In genomic region chr4:54545663-54546424, GRCh38 we compare ENCODE assay signal across 17 cellular contexts.
"Had no signal": no experiment of that assay in that cellular context is flagged by ENCODE, and none has a peak within 500 bp of the region (broad histone marks: within the 10 kb centered on the region; RNA-seq: fewer than 3 reads in every experiment).

No MANE protein-coding gene starts in this region.

- H3K4me3 Mint-ChIP-seq: activated CD4-positive, alpha-beta T cell treated with anti-CD3 and anti-CD28 coated beads for 36 hours; activated CD8-positive, alpha-beta T cell treated with anti-CD3 and anti-CD28 coated beads, Interleukin-2, amount 10 ng/mL, durations not matched to agents 7 days and 5 days; activated T-cell treated with anti-CD3 and anti-CD28 coated beads, Interleukin-2, amount 50 U/mL, for 72 hours; central memory CD8-positive, alpha-beta T cell; naive B cell; stimulated activated naive CD8-positive, alpha-beta T cell treated with anti-CD3 and anti-CD28 coated beads, Interleukin-15, Interleukin-2, amounts not matched to agents 100 ng/mL and 50 ng/mL, for 24 hours; T-helper 17 cell; type B pancreatic cell had no signal

- H3K36me3 ChIP-seq: ovary, right lobe of liver had no signal

- H3K4me1 Mint-ChIP-seq: central memory CD8-positive, alpha-beta T cell; T-helper 17 cell had no signal

- DNase-seq: activated CD4-positive, alpha-beta T cell treated with anti-CD3 and anti-CD28 coated beads for 36 hours; activated CD8-positive, alpha-beta memory T cell treated with anti-CD3 and anti-CD28 coated beads, Interleukin-2, amount 50 U/mL, for 4 hours; activated CD8-positive, alpha-beta T cell treated with anti-CD3 and anti-CD28 coated beads, Interleukin-2, amount 10 ng/mL, durations not matched to agents 7 days and 5 days; activated gamma-delta T cell; activated T-cell treated with anti-CD3 and anti-CD28 coated beads, Interleukin-2, amount 50 U/mL, for 72 hours; amniotic stem cell; effector CD4-positive, alpha-beta T cell; naive B cell; right lobe of liver; T-helper 17 cell had no signal

- H3K27ac Mint-ChIP-seq: activated CD4-positive, alpha-beta T cell treated with anti-CD3 and anti-CD28 coated beads for 36 hours; activated CD8-positive, alpha-beta T cell treated with anti-CD3 and anti-CD28 coated beads, Interleukin-2, amount 10 ng/mL, durations not matched to agents 7 days and 5 days; activated naive CD4-positive, alpha-beta T cell treated with anti-CD3 and anti-CD28 coated beads, Interleukin-2, amount 50 U/mL, for 72 hours; activated T-cell treated with anti-CD3 and anti-CD28 coated beads, Interleukin-2, amount 50 U/mL, for 72 hours; naive B cell; stimulated activated naive CD8-positive, alpha-beta T cell treated with anti-CD3 and anti-CD28 coated beads, Interleukin-15, Interleukin-2, amounts not matched to agents 100 ng/mL and 50 ng/mL, for 24 hours; T-helper 17 cell; type B pancreatic cell had no signal

- H3K36me3 Mint-ChIP-seq: activated naive CD4-positive, alpha-beta T cell treated with anti-CD3 and anti-CD28 coated beads, Interleukin-2, amount 50 U/mL, for 72 hours; naive B cell; type B pancreatic cell had no signal

- H3K9me3 Mint-ChIP-seq: activated naive CD4-positive, alpha-beta T cell treated with anti-CD3 and anti-CD28 coated beads, Interleukin-2, amount 50 U/mL, for 72 hours; activated T-cell treated with anti-CD3 and anti-CD28 coated beads, Interleukin-2, amount 50 U/mL, for 72 hours; stimulated activated naive CD8-positive, alpha-beta T cell treated with anti-CD3 and anti-CD28 coated beads, Interleukin-15, Interleukin-2, amounts not matched to agents 100 ng/mL and 50 ng/mL, for 24 hours; type B pancreatic cell had no signal

- H3K4me3 ChIP-seq: coronary artery, lung, ovary, right lobe of liver had no signal

- ATAC-seq: activated CD4-positive, alpha-beta T cell treated with anti-CD3 and anti-CD28 coated beads for 36 hours; activated CD8-positive, alpha-beta T cell treated with anti-CD3 and anti-CD28 coated beads, Interleukin-2, amount 10 ng/mL, durations not matched to agents 7 days and 5 days; activated naive CD4-positive, alpha-beta T cell treated with anti-CD3 and anti-CD28 coated beads, Interleukin-2, amount 50 U/mL, for 72 hours; activated T-cell treated with anti-CD3 and anti-CD28 coated beads, Interleukin-2, amount 50 U/mL, for 72 hours; right lobe of liver; T-helper 17 cell had no signal

- H3K4me1 ChIP-seq: right lobe of liver had no signal

- H3K9me3 ChIP-seq: ovary, right lobe of liver had no signal

- H3K27ac ChIP-seq: coronary artery, ovary, right lobe of liver had no signal

- H3K27me3 ChIP-seq: ovary, right lobe of liver had no signal
